Comparison of ENCODE assay signal across 16 cellular contexts in genomic region chr18:75691483-75691882, GRCh38.
"Had no signal": no experiment of that assay in that cellular context is flagged by ENCODE, and none has a peak within 500 bp of the region (broad histone marks: within the 10 kb centered on the region; RNA-seq: fewer than 3 reads in every experiment).

No MANE protein-coding gene starts in this region.

- H3K4me1 Mint-ChIP-seq: central memory CD8-positive, alpha-beta T cell had no signal

- H3K27me3 ChIP-seq: gastroesophageal sphincter, neutrophil, tibial nerve, uterus had no signal

- H3K9me3 Mint-ChIP-seq: central memory CD8-positive, alpha-beta T cell had no signal

- H3K4me3 ChIP-seq: coronary artery, gastroesophageal sphincter, heart right ventricle, tibial nerve, uterus had no signal

- H3K9me3 ChIP-seq: gastroesophageal sphincter, heart right ventricle, neutrophil, tibial nerve, uterus had no signal

- H3K36me3 Mint-ChIP-seq: naive thymus-derived CD8-positive, alpha-beta T cell had no signal

- H3K36me3 ChIP-seq: gastroesophageal sphincter, heart right ventricle, neutrophil, tibial nerve, uterus had no signal

- H3K4me3 Mint-ChIP-seq: activated T-cell treated with anti-CD3 and anti-CD28 coated beads, Interleukin-2, amount 50 U/mL, for 72 hours; central memory CD8-positive, alpha-beta T cell; naive thymus-derived CD8-positive, alpha-beta T cell had no signal

- H3K27ac Mint-ChIP-seq: activated T-cell treated with anti-CD3 and anti-CD28 coated beads, Interleukin-2, amount 50 U/mL, for 72 hours; naive thymus-derived CD8-positive, alpha-beta T cell had no signal

- H3K27ac ChIP-seq: coronary artery, gastroesophageal sphincter, heart right ventricle, neutrophil, tibial nerve, uterus had no signal

- DNase-seq: activated effector memory CD4-positive, alpha-beta T cell treated with anti-CD3 and anti-CD28 coated beads, Interleukin-2, amount 50 U/mL, for 16 hours; activated naive CD4-positive, alpha-beta T cell treated with anti-CD3 and anti-CD28 coated beads, Interleukin-2, amount 50 U/mL, for 16 hours; activated T-cell treated with anti-CD3 and anti-CD28 coated beads, Interleukin-2, amount 50 U/mL, for 72 hours; aorta; heart right ventricle; mesenchymal stem cell; naive thymus-derived CD8-positive, alpha-beta T cell; stimulated activated naive CD4-positive, alpha-beta T cell treated with Interleukin-2 at 50 U/mL for 16 hours; T-helper 1 cell; T-helper 9 cell; uterus had no signal

- H3K4me1 ChIP-seq: gastroesophageal sphincter, heart right ventricle, tibial nerve, uterus had no signal
